In genomic region chr6:166955121-166955864, GRCh38 we compare ENCODE assay signal across 1 cellular context.
TF ChIP-seq lines count a peak whose summit lies in the region.

No MANE protein-coding gene starts in this region.

TF ChIP-seq in HepG2, 621 proteins besides CTCF, POLR2A, EP300 and RAD21 (continued from another document):
- no peak for TF ChIP-seq TCF12 (IDR thresholded peaks at IDR 0.05)
- TF ChIP-seq TCF12 (CRISPR knock-in tag; IDR thresholded peaks at IDR 0.05) = 0 out of 2 replicates have a peak, but pooled peaks have one; percentile 33
- TF ChIP-seq KAT2B (IDR thresholded peaks at IDR 0.05; ENCODE audit: borderline replicate concordance, low read depth, low read length) = no peak
- 0 out of 2 replicates have a peak, but pooled peaks have one; percentile 6 for TF ChIP-seq ZNF564 (CRISPR knock-in tag; IDR thresholded peaks at IDR 0.05)
- peak; percentile 18; the same call in 1 of the 2 replicates for TF ChIP-seq ZNF292 (CRISPR knock-in tag; IDR thresholded peaks at IDR 0.05; ENCODE audit: borderline replicate concordance, low read depth)
- TF ChIP-seq ZMYM3 (CRISPR knock-in tag; IDR thresholded peaks at IDR 0.05) = peak; percentile 47; the same call in 1 of the 2 replicates
- peak; percentile 55; the same call in 1 of the 2 replicates for TF ChIP-seq POLR2AphosphoS5 (IDR thresholded peaks at IDR 0.05; ENCODE audit: low read depth, low read length)
- peak; percentile 100 for TF ChIP-seq ZBTB38 (CRISPR knock-in tag; IDR thresholded peaks at IDR 0.05)
- TF ChIP-seq ZBTB20 (CRISPR knock-in tag; IDR thresholded peaks at IDR 0.05; ENCODE audit: borderline replicate concordance, low read depth) = peak; percentile 25; the same call in 1 of the 2 replicates
- peak; percentile 47; the same call in 1 of the 2 replicates for TF ChIP-seq ZHX1 (CRISPR knock-in tag; IDR thresholded peaks at IDR 0.05; ENCODE audit: low read depth)
- no peak for TF ChIP-seq ZNF879 (CRISPR knock-in tag; IDR thresholded peaks at IDR 0.05)
- 0 out of 2 replicates have a peak, but pooled peaks have one; percentile 69 for TF ChIP-seq ZNF839 (CRISPR knock-in tag; IDR thresholded peaks at IDR 0.05; ENCODE audit: borderline replicate concordance)
- peak; percentile 63; the same call in 1 of the 2 replicates for TF ChIP-seq AKAP8 (CRISPR knock-in tag; IDR thresholded peaks at IDR 0.05)
